22 cellular contexts compared by ENCODE assay signal in genomic region chr20:33929917-33930316, GRCh38.
A peak's percentile ranks its signal among the peaks of the same experiment; 100 is the strongest.
DNase-seq lines count a peak whose midpoint lies in the region; ATAC-seq, FAIRE-seq and TF ChIP-seq lines count a peak whose summit lies in the region.
"Had no signal": no experiment of that assay in that cellular context is flagged by ENCODE, and none has a peak within 500 bp of the region (broad histone marks: within the 10 kb centered on the region; RNA-seq: fewer than 3 reads in every experiment).

No MANE protein-coding gene starts in this region.

- H3K4me1 Mint-ChIP-seq in endodermal cell = peaks cover 2% of the 10 kb centered on the region
- no peaks in the 10 kb centered on the region for H3K4me1 Mint-ChIP-seq in progenitor cell of endocrine pancreas (ENCODE audit: low read depth)
- peaks cover 2% of the 10 kb centered on the region for H3K4me1 Mint-ChIP-seq in T-helper 2 cell treated with Interferon-gamma antibody and Interleukin-4, amounts not matched to agents 5 μg/mL and 100 μg/mL, for 36 hours (ENCODE audit: low read depth)

- H4K20me1 ChIP-seq in HepG2 (ENCODE audit: insufficient read depth, low read length) = no peaks in the 10 kb centered on the region
- H4K20me1 ChIP-seq: BLaER1 had no signal

- H3K36me3 ChIP-seq in HepG2 (replicated peaks in 1 of 2; ENCODE audit: control insufficient read depth in 1 of 2, insufficient read depth in 2 of 2, low read length in 2 of 2) (no peaks in the 10 kb centered on the region), right lobe of liver (no peaks in the 10 kb centered on the region), WERI-Rb-1 (no peaks in the 10 kb centered on the region), endodermal cell (ENCODE audit: control insufficient read depth, insufficient read depth, low read length) (no peaks in the 10 kb centered on the region)
- H3K36me3 ChIP-seq: BLaER1 had no signal

- no peak for TF ChIP-seq POLR2A in HepG2 (IDR thresholded peaks at IDR 0.05; ENCODE audit: insufficient read depth in 1 of 2, low read depth in 2 of 2, low read length in 2 of 2)
- no peak for TF ChIP-seq POLR2A in right lobe of liver (IDR thresholded peaks at IDR 0.05)

- H3K9ac ChIP-seq in HepG2 (ENCODE audit: insufficient read depth, low read depth, low read length) = no peak overlapping the region
- no peak overlapping the region for H3K9ac ChIP-seq in endodermal cell (ENCODE audit: extremely low read depth, low read length, poor library complexity, severe bottlenecking)
- H3K9ac ChIP-seq: BLaER1, GM23248 had no signal

- H3K79me2 ChIP-seq in HepG2 (ENCODE audit: insufficient read depth, low read length) = no peaks in the 10 kb centered on the region

- H3K36me3 Mint-ChIP-seq in endodermal cell (ENCODE audit: low read depth) = no peaks in the 10 kb centered on the region
- H3K36me3 Mint-ChIP-seq in progenitor cell of endocrine pancreas (ENCODE audit: insufficient read depth) = no peaks in the 10 kb centered on the region
- no peaks in the 10 kb centered on the region for H3K36me3 Mint-ChIP-seq in T-helper 2 cell treated with Interferon-gamma antibody and Interleukin-4, amounts not matched to agents 5 μg/mL and 100 μg/mL, for 36 hours (ENCODE audit: low read depth)
- H3K36me3 Mint-ChIP-seq: CD8-positive, alpha-beta T cell; IgD-negative memory B cell had no signal

- peaks cover 6 to 19% of the 10 kb centered on the region in 2 experiments for H3K27me3 ChIP-seq in HepG2 (ENCODE audit: control insufficient read depth in 1 of 2, insufficient read depth in 2 of 2, low read length in 2 of 2)
- H3K27me3 ChIP-seq in right lobe of liver = no peaks in the 10 kb centered on the region
- H3K27me3 ChIP-seq in WERI-Rb-1 (ENCODE audit: insufficient read depth, low read depth, severe bottlenecking) = no peaks in the 10 kb centered on the region
- no peaks in the 10 kb centered on the region for H3K27me3 ChIP-seq in endodermal cell (ENCODE audit: control insufficient read depth, insufficient read depth, low read length, poor library complexity, severe bottlenecking)
- H3K27me3 ChIP-seq: BLaER1 had no signal

- 13% methylated on average over 6 of the region's 6 CpGs for WGBS in HepG2 (ENCODE audit: low lambda C conversion rate)
- 52% methylated on average over 3 of the region's 6 CpGs for WGBS in right lobe of liver (ENCODE audit: insufficient coverage, low coverage, low lambda C conversion rate, missing lambda C conversion rate)
- WGBS in endodermal cell (ENCODE audit: insufficient coverage in 1 of 2, insufficient read length in 1 of 2), 2 experiments = 83 to 92% methylated on average over 2 to 6 of the region's 6 CpGs

- in situ Hi-C loops in HepG2 (cut with HindIII; ENCODE audit: extremely low pct_ligation_motif_present, low pct_unique_long_range_greater_than_20kb) = loop anchor here (5.0 kb wide), 1 partner anchor 137 kb away; no protein-coding TSS in a partner anchor

- H3K4me2 ChIP-seq in HepG2 (ENCODE audit: low read depth, low read length) = no peak overlapping the region
- H3K4me2 ChIP-seq: A549, BLaER1 had no signal

- no peaks in the 10 kb centered on the region for H3K9me3 ChIP-seq in HepG2 (ENCODE audit: low read length)
- H3K9me3 ChIP-seq in right lobe of liver = no peaks in the 10 kb centered on the region
- H3K9me3 ChIP-seq in WERI-Rb-1 (ENCODE audit: severe bottlenecking) = no peaks in the 10 kb centered on the region
- no peaks in the 10 kb centered on the region for H3K9me3 ChIP-seq in endodermal cell (ENCODE audit: control insufficient read depth, low read length)
- H3K9me3 ChIP-seq: A549, BLaER1 had no signal

- DNase-seq in HepG2 (ENCODE audit: low spot score) (no peak), right lobe of liver (no peak), WERI-Rb-1 (no peak), endodermal cell (no peak), progenitor cell of endocrine pancreas (ENCODE audit: low spot score, unreplicated experiment) (no peak), NOMO-1 treated with dmso at 0.1 percent for 144 hours (lab: John Stamatoyannopoulos, UW; ENCODE audit: unreplicated experiment) (no peak), C1 segment of cervical spinal cord (lab: John Stamatoyannopoulos, UW) (no peak)
- DNase-seq in T-helper 2 cell treated with Interferon-gamma antibody and Interleukin-4, amounts not matched to agents 5 μg/mL and 100 μg/mL, for 36 hours (ENCODE audit: low spot score) = no peak
- DNase-seq: Calu3; CD8-positive, alpha-beta T cell; DMS79 treated with DMSO at 0.1 percent for 48 hours; GF-D8; GM23248; HCEC 1CT; KG1 had no signal

- peaks cover 21% of the 10 kb centered on the region for H3K4me1 ChIP-seq in HepG2 (ENCODE audit: insufficient read depth, low read length)
- H3K4me1 ChIP-seq in right lobe of liver = no peaks in the 10 kb centered on the region
- no peaks in the 10 kb centered on the region for H3K4me1 ChIP-seq in endodermal cell (ENCODE audit: control insufficient read depth, insufficient read depth, low read length)
- H3K4me1 ChIP-seq: A549, BLaER1 had no signal

- TF ChIP-seq CTCF in HepG2 (CRISPR knock-in tag; IDR thresholded peaks at IDR 0.05) (no peak), right lobe of liver (IDR thresholded peaks at IDR 0.05) (no peak), WERI-Rb-1 (IDR thresholded peaks at IDR 0.05; ENCODE audit: low read depth, low read length) (0 out of 2 replicates have a peak, but pooled peaks have one; percentile 4), endodermal cell (conservative IDR thresholded peaks at IDR 0.05) (peak; percentile 51), progenitor cell of endocrine pancreas (IDR thresholded peaks at IDR 0.05; ENCODE audit: unreplicated experiment) (peak; percentile 8)

- no peak overlapping the region for H2AFZ ChIP-seq in HepG2 (ENCODE audit: low read length)
- H2AFZ ChIP-seq: GM23248 had no signal

- no peak overlapping the region for H3K27ac ChIP-seq in HepG2 (ENCODE audit: extremely low read length, insufficient read depth, low read length)
- no peak overlapping the region for H3K27ac ChIP-seq in right lobe of liver
- H3K27ac ChIP-seq in WERI-Rb-1 = no peak overlapping the region
- no peak overlapping the region for H3K27ac ChIP-seq in endodermal cell (ENCODE audit: low read depth, low read length)
- H3K27ac ChIP-seq: 22Rv1, A549, BLaER1, GM23248 had no signal

- H3K9me3 Mint-ChIP-seq in endodermal cell (no peaks in the 10 kb centered on the region), progenitor cell of endocrine pancreas (ENCODE audit: low read depth) (no peaks in the 10 kb centered on the region)
- no peaks in the 10 kb centered on the region for H3K9me3 Mint-ChIP-seq in T-helper 2 cell treated with Interferon-gamma antibody and Interleukin-4, amounts not matched to agents 5 μg/mL and 100 μg/mL, for 36 hours
- H3K9me3 Mint-ChIP-seq: CD8-positive, alpha-beta T cell had no signal

- POLR2A ChIA-PET in HepG2 (lab: Yijun Ruan, JAX) = no interaction called here

- ATAC-seq in HepG2 (peak; percentile 18; the same call in 1 of the 3 replicates), right lobe of liver (no peak)
- ATAC-seq: CD8-positive, alpha-beta T cell; GM12878 had no signal

- no peak for FAIRE-seq in HepG2 (lab: Jason Lieb, UNC)
- FAIRE-seq: A549, GM12878, H54, HTR-8/SVneo had no signal

- H3K4me3 Mint-ChIP-seq in endodermal cell (no peak overlapping the region), progenitor cell of endocrine pancreas (ENCODE audit: low read depth) (no peak overlapping the region)
- no peak overlapping the region for H3K4me3 Mint-ChIP-seq in T-helper 2 cell treated with Interferon-gamma antibody and Interleukin-4, amounts not matched to agents 5 μg/mL and 100 μg/mL, for 36 hours
- H3K4me3 Mint-ChIP-seq: CD8-positive, alpha-beta T cell; IgD-negative memory B cell had no signal

- H3K27me3 Mint-ChIP-seq in endodermal cell (ENCODE audit: insufficient read depth) (peaks cover 2% of the 10 kb centered on the region), progenitor cell of endocrine pancreas (peaks cover 10% of the 10 kb centered on the region)
- H3K27me3 Mint-ChIP-seq in T-helper 2 cell treated with Interferon-gamma antibody and Interleukin-4, amounts not matched to agents 5 μg/mL and 100 μg/mL, for 36 hours (ENCODE audit: low read depth) = peaks cover 2% of the 10 kb centered on the region

- H3K4me3 ChIP-seq in HepG2 (replicated peaks in 1 of 3; ENCODE audit: insufficient read depth in 1 of 3, low read depth in 2 of 3, low read length in 3 of 3) (no peak overlapping the region), right lobe of liver (no peak overlapping the region), WERI-Rb-1 (ENCODE audit: low read depth, low read length) (no peak overlapping the region), endodermal cell (ENCODE audit: low read length) (no peak overlapping the region)
- H3K4me3 ChIP-seq: A549, BLaER1, GM12878, GM23248 had no signal

- intact Hi-C loops in HepG2 (cut with micrococcal nuclease; ENCODE audit: unreplicated experiment) (no loop called here), right lobe of liver (cut with DNase I) (no loop called here)

- no peak for TF ChIP-seq EP300 in HepG2 (IDR thresholded peaks at IDR 0.05; ENCODE audit: low read depth in 2 of 2, low read length in 2 of 2)
- no peak for TF ChIP-seq EP300 in HepG2 (CRISPR knock-in tag; IDR thresholded peaks at IDR 0.05; ENCODE audit: borderline replicate concordance)

- BruUV-seq in HepG2 (replicated peaks; lab: Mats Ljungman, UMichigan) = no TSS peak

- no peak for TF ChIP-seq RAD21 in HepG2 (CRISPR knock-in tag; IDR thresholded peaks at IDR 0.05)

- CTCF ChIA-PET in HepG2 (lab: Yijun Ruan, JAX; ENCODE audit: low intra/inter-chr PET ratio, low total read pairs) = interaction anchor here (8.2 kb wide), 1 partner anchor 140 kb away, joined by 100 read pairs; no protein-coding TSS in a partner anchor

- no peak overlapping the region for H3K27ac Mint-ChIP-seq in endodermal cell
- no peak overlapping the region for H3K27ac Mint-ChIP-seq in progenitor cell of endocrine pancreas
- H3K27ac Mint-ChIP-seq in T-helper 2 cell treated with Interferon-gamma antibody and Interleukin-4, amounts not matched to agents 5 μg/mL and 100 μg/mL, for 36 hours = no peak overlapping the region
- H3K27ac Mint-ChIP-seq: CD8-positive, alpha-beta T cell; IgD-negative memory B cell had no signal

TF ChIP-seq in HepG2, 621 proteins besides CTCF, POLR2A, EP300 and RAD21 (continues in another document):
- peak; percentile 55 for TF ChIP-seq RARA (CRISPR knock-in tag; IDR thresholded peaks at IDR 0.05)
- no peak for TF ChIP-seq PREB (CRISPR knock-in tag; IDR thresholded peaks at IDR 0.05)

Comparison
In these comparisons a context has a peak if more than half of its experiments do, and no peak if none do; other contexts are left out.
1. CTCF ChIP-seq: peak in WERI-Rb-1 (single experiment), endodermal cell (single experiment) and progenitor cell of endocrine pancreas (single experiment); none in HepG2 (single experiment) and right lobe of liver (0 of 4).